Comparison of ENCODE assay signal across 24 cellular contexts in genomic region chr5:152711996-152712395, GRCh38.
"Had no signal": no experiment of that assay in that cellular context is flagged by ENCODE, and none has a peak within 500 bp of the region (broad histone marks: within the 10 kb centered on the region; RNA-seq: fewer than 3 reads in every experiment).

No MANE protein-coding gene starts in this region.

- DNase-seq: dorsolateral prefrontal cortex; effector CD4-positive, alpha-beta T cell; foreskin fibroblast; heart left ventricle; kidney; mesendoderm; midbrain; naive thymus-derived CD4-positive, alpha-beta T cell; right cardiac atrium; sigmoid colon; stimulated activated CD4-positive, alpha-beta T cell treated with anti-CD3 and anti-CD28 coated beads, Interleukin-15, amount 100 ng/mL, for 24 hours; stimulated activated CD4-positive, alpha-beta T cell treated with anti-CD3 and anti-CD28 coated beads, Interleukin-2, amount 100 ng/mL, for 48 hours; stimulated activated naive CD4-positive, alpha-beta T cell; stimulated activated naive CD8-positive, alpha-beta T cell treated with anti-CD3 and anti-CD28 coated beads, Interleukin-15, amount 100 ng/mL, for 72 hours; thyroid gland had no signal

- H3K27ac ChIP-seq: dorsolateral prefrontal cortex, gastroesophageal sphincter, heart left ventricle, hepatocyte, neutrophil, parathyroid adenoma, sigmoid colon, skin epidermis, thyroid gland had no signal

- H3K4me1 ChIP-seq: gastroesophageal sphincter, heart left ventricle, parathyroid adenoma, thyroid gland had no signal

- H3K36me3 ChIP-seq: gastroesophageal sphincter, heart left ventricle, neutrophil, sigmoid colon, thyroid gland had no signal

- H3K4me2 ChIP-seq: hepatocyte had no signal

- H3K4me1 Mint-ChIP-seq: naive thymus-derived CD4-positive, alpha-beta T cell; nephron; stimulated activated naive CD8-positive, alpha-beta T cell treated with anti-CD3 and anti-CD28 coated beads, Interleukin-15, amount 100 ng/mL, for 72 hours had no signal

- H3K9me3 Mint-ChIP-seq: nephron, type B pancreatic cell had no signal

- H3K9me3 ChIP-seq: heart left ventricle, neutrophil, sigmoid colon, thyroid gland had no signal

- H3K27ac Mint-ChIP-seq: naive thymus-derived CD4-positive, alpha-beta T cell; progenitor cell of endocrine pancreas; stimulated activated naive CD8-positive, alpha-beta T cell treated with anti-CD3 and anti-CD28 coated beads, Interleukin-15, amount 100 ng/mL, for 72 hours; type B pancreatic cell had no signal

- H2AFZ ChIP-seq: hepatocyte, parathyroid adenoma had no signal

- H3K27me3 ChIP-seq: dorsolateral prefrontal cortex, gastroesophageal sphincter, heart left ventricle, hepatocyte, neutrophil, sigmoid colon, thyroid gland had no signal

- H3K36me3 Mint-ChIP-seq: naive thymus-derived CD4-positive, alpha-beta T cell; type B pancreatic cell had no signal

- ATAC-seq: gastroesophageal sphincter; heart left ventricle; left lobe of liver; naive thymus-derived CD4-positive, alpha-beta T cell; right cardiac atrium; stimulated activated naive CD8-positive, alpha-beta T cell treated with anti-CD3 and anti-CD28 coated beads, Interleukin-15, amount 100 ng/mL, for 72 hours had no signal

- H3K9ac ChIP-seq: parathyroid adenoma had no signal

- H3K4me3 ChIP-seq: dorsolateral prefrontal cortex, gastroesophageal sphincter, heart left ventricle, hepatocyte, sigmoid colon, skin epidermis, thyroid gland had no signal

- H3K4me3 Mint-ChIP-seq: naive thymus-derived CD4-positive, alpha-beta T cell; nephron; stimulated activated naive CD8-positive, alpha-beta T cell treated with anti-CD3 and anti-CD28 coated beads, Interleukin-15, amount 100 ng/mL, for 72 hours; type B pancreatic cell had no signal

- H3K27me3 Mint-ChIP-seq: naive thymus-derived CD4-positive, alpha-beta T cell; progenitor cell of endocrine pancreas; stimulated activated naive CD8-positive, alpha-beta T cell treated with anti-CD3 and anti-CD28 coated beads, Interleukin-15, amount 100 ng/mL, for 72 hours; type B pancreatic cell had no signal

- H3K79me2 ChIP-seq: hepatocyte, parathyroid adenoma had no signal
